Comparison of ENCODE assay signal across 14 cellular contexts in the genomic region with DNA sequence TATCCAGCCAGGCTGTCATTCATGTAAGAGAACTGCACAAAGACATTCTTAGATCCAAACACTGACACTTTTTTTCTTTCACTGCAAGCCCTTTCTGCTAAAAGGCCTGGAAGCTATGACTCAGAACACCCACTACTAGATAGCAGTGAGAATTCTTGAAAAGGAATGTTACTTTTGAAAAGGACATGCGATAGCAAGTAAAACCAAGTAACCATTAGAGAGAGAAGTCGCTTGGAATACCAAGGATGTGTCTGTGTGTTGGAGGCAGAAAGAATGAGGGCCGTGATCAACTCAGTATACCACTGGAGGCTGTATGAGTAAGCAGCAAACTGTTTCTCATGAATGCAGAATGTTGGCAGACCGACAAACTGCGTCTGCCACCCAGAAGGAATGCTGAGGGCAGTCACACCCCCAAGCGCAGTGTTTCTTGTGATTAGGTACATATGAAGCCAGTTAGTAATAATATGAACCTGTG.
DNase-seq lines count a peak whose midpoint lies in the region; ATAC-seq, FAIRE-seq and TF ChIP-seq lines count a peak whose summit lies in the region.
"Had no signal": no experiment of that assay in that cellular context is flagged by ENCODE, and none has a peak within 500 bp of the region (broad histone marks: within the 10 kb centered on the region; RNA-seq: fewer than 3 reads in every experiment).

No MANE protein-coding gene starts in this region.

- H3K4me1 ChIP-seq in heart left ventricle (peaks cover 0 to 9% (median 0%) of the 10 kb centered on the region in 12 donors), mesenchymal stem cell (ENCODE audit: control insufficient read depth, insufficient read depth, low read depth, low read length) (no peaks in the 10 kb centered on the region), mucosa of descending colon (ENCODE audit: low read depth) (no peaks in the 10 kb centered on the region)

- no peak overlapping the region for H3K14ac ChIP-seq in mesenchymal stem cell (ENCODE audit: low read length in 2 of 2)

- no peak overlapping the region for H2BK15ac ChIP-seq in mesenchymal stem cell (ENCODE audit: low read depth, poor library complexity, severe bottlenecking)

- H3K4ac ChIP-seq in mesenchymal stem cell (ENCODE audit: low read depth in 1 of 2, low read length in 2 of 2) = no peak overlapping the region

- H3K36me3 Mint-ChIP-seq in activated naive CD4-positive, alpha-beta T cell treated with anti-CD3 and anti-CD28 coated beads, Interleukin-2, amount 50 U/mL, for 72 hours = no peaks in the 10 kb centered on the region

- H4K8ac ChIP-seq in mesenchymal stem cell (ENCODE audit: low read length) = no peak overlapping the region

- H2BK120ac ChIP-seq in mesenchymal stem cell (ENCODE audit: low read depth, low read length) = no peak overlapping the region

- no peak overlapping the region for H4K91ac ChIP-seq in mesenchymal stem cell (ENCODE audit: low read length)

- FAIRE-seq in urothelium cell line (lab: Jason Lieb, UNC) = peak; percentile 40

- intact Hi-C loops in heart left ventricle (cut with DNase I) (no loop called here), Right ventricle myocardium superior (cut with DNase I) (no loop called here), mucosa of descending colon (cut with DNase I, micrococcal nuclease) (no loop called here)

- no peaks in the 10 kb centered on the region for H3K9me3 ChIP-seq in heart left ventricle
- no peaks in the 10 kb centered on the region for H3K9me3 ChIP-seq in mesenchymal stem cell (ENCODE audit: control insufficient read depth, low read length)
- peaks cover 46% of the 10 kb centered on the region for H3K9me3 ChIP-seq in mucosa of descending colon

- no peak overlapping the region for H3K23ac ChIP-seq in mesenchymal stem cell (ENCODE audit: low read length in 2 of 2)

- H3K4me3 ChIP-seq in heart left ventricle (no peak overlapping the region), choroid plexus epithelial cell (ENCODE audit: low read depth, low read length) (no peak overlapping the region), mesenchymal stem cell (ENCODE audit: insufficient read depth in 1 of 2, low read depth in 1 of 2, low read length in 2 of 2) (peak overlapping the region in 1 of 2 experiments; percentile 61), mucosa of descending colon (no peak overlapping the region)

- H3K27me3 ChIP-seq in heart left ventricle (peaks cover 0 to 8% (median 0%) of the 10 kb centered on the region in 9 donors), mesenchymal stem cell (ENCODE audit: control insufficient read depth in 1 of 2, insufficient read depth in 1 of 2, low read length in 2 of 2) (no peaks in the 10 kb centered on the region)

- H2BK5ac ChIP-seq in mesenchymal stem cell (ENCODE audit: low read depth, low read length, poor library complexity, severe bottlenecking) = no peak overlapping the region

- H3K36me3 ChIP-seq in heart left ventricle = no peaks in the 10 kb centered on the region
- H3K36me3 ChIP-seq in mesenchymal stem cell (ENCODE audit: control insufficient read depth in 1 of 2, insufficient read depth in 2 of 2, low read depth in 1 of 2, low read length in 2 of 2) = no peaks in the 10 kb centered on the region
- no peaks in the 10 kb centered on the region for H3K36me3 ChIP-seq in mucosa of descending colon (ENCODE audit: low read depth)

- no peak overlapping the region for H3K27ac Mint-ChIP-seq in activated naive CD4-positive, alpha-beta T cell treated with anti-CD3 and anti-CD28 coated beads, Interleukin-2, amount 50 U/mL, for 72 hours
- H3K27ac Mint-ChIP-seq: activated T-helper 2 cell treated with anti-CD3 and anti-CD28 coated beads, Interferon-gamma antibody, Interleukin-2, Interleukin-4, amounts not matched to agents 10 μg/mL and 5 μg/mL and 100 μg/mL, durations not matched to agents 14 hours and 24 hours and 36 hours; B cell; effector memory CD8-positive, alpha-beta T cell had no signal

- no peak for TF ChIP-seq CTCF in heart left ventricle (IDR thresholded peaks at IDR 0.05)
- no peak for TF ChIP-seq CTCF in choroid plexus epithelial cell (conservative IDR thresholded peaks at IDR 0.05; ENCODE audit: low read depth, low read length)
- TF ChIP-seq CTCF in mucosa of descending colon (IDR thresholded peaks at IDR 0.05) = no peak

- no peak overlapping the region for H2AK5ac ChIP-seq in mesenchymal stem cell (ENCODE audit: low read length, severe bottlenecking)

- DNase-seq in heart left ventricle (peak in 1 of 5 donors; percentile 43), Right ventricle myocardium superior (no peak), choroid plexus epithelial cell (ENCODE audit: low read depth) (peak; percentile 27), mesenchymal stem cell (no peak), urothelium cell line (ENCODE audit: low spot score) (peak; percentile 43), mucosa of descending colon (no peak)
- DNase-seq in activated naive CD4-positive, alpha-beta T cell treated with anti-CD3 and anti-CD28 coated beads, Interleukin-2, amount 50 U/mL, for 72 hours (ENCODE audit: low spot score in 2 of 2) = no peak
- DNase-seq: effector memory CD8-positive, alpha-beta T cell; midbrain; stimulated activated CD4-positive, alpha-beta T cell treated with anti-CD3 and anti-CD28 coated beads, Interleukin-1b, Interleukin-23, amount 100 ng/mL, for 48 hours had no signal

- 18 to 34% (median 25%) methylated on average over 6 of the region's 6 CpGs for WGBS in heart left ventricle, 4 donors
- WGBS in mesenchymal stem cell = 32% methylated on average over 5 of the region's 6 CpGs

- peaks cover 7 to 10% of the 10 kb centered on the region in 2 donors for H3K9me3 Mint-ChIP-seq in activated naive CD4-positive, alpha-beta T cell treated with anti-CD3 and anti-CD28 coated beads, Interleukin-2, amount 50 U/mL, for 72 hours

- ATAC-seq in heart left ventricle = peak; percentile 11 to 47 (median 40)
- ATAC-seq in Right ventricle myocardium superior (ENCODE audit: poor library complexity) = no peak
- ATAC-seq in activated naive CD4-positive, alpha-beta T cell treated with anti-CD3 and anti-CD28 coated beads, Interleukin-2, amount 50 U/mL, for 72 hours = no peak
- ATAC-seq in mucosa of descending colon = no peak
- ATAC-seq in HG03108 (IDR thresholded peaks at IDR 0.05; ENCODE audit: unreplicated experiment) = no peak
- ATAC-seq: effector memory CD8-positive, alpha-beta T cell had no signal

- H3K9ac ChIP-seq in mesenchymal stem cell (ENCODE audit: low read length) = peak overlapping the region; percentile 84
- H3K9ac ChIP-seq: KMS-11 had no signal

- H2AFZ ChIP-seq in mesenchymal stem cell (ENCODE audit: low read depth, low read length) = no peak overlapping the region

- H3K18ac ChIP-seq in mesenchymal stem cell (ENCODE audit: low read depth in 1 of 2, low read length in 2 of 2) = no peak overlapping the region

- TF ChIP-seq POLR2A in heart left ventricle (IDR thresholded peaks at IDR 0.05) = no peak

- H3K79me1 ChIP-seq in mesenchymal stem cell (replicated peaks; ENCODE audit: low read length, poor library complexity, severe bottlenecking) = no peaks in the 10 kb centered on the region

- H3K4me2 ChIP-seq in mesenchymal stem cell (ENCODE audit: low read length, poor library complexity, severe bottlenecking) = no peak overlapping the region
- H3K4me2 ChIP-seq: KMS-11 had no signal

- H3K27ac ChIP-seq in heart left ventricle = peak overlapping the region in 1 of 12 donors; percentile 24
- no peak overlapping the region for H3K27ac ChIP-seq in mesenchymal stem cell (ENCODE audit: low read length, poor library complexity, severe bottlenecking)
- H3K27ac ChIP-seq: KMS-11 had no signal

- H2BK12ac ChIP-seq in mesenchymal stem cell (ENCODE audit: low read length in 2 of 2) = no peak overlapping the region

Comparison
In these comparisons a context has a peak if more than half of its experiments do, and no peak if none do; other contexts are left out.
1. ATAC-seq: peak in heart left ventricle (4 of 4); none in Right ventricle myocardium superior (single experiment), activated naive CD4-positive, alpha-beta T cell treated with anti-CD3 and anti-CD28 coated beads, Interleukin-2, amount 50 U/mL, for 72 hours (0 of 2), mucosa of descending colon (single experiment) and HG03108 (single experiment).
2. DNase-seq: peak in choroid plexus epithelial cell (single experiment) and urothelium cell line (single experiment); none in Right ventricle myocardium superior (single experiment), mesenchymal stem cell (single experiment), activated naive CD4-positive, alpha-beta T cell treated with anti-CD3 and anti-CD28 coated beads, Interleukin-2, amount 50 U/mL, for 72 hours (0 of 2) and mucosa of descending colon (0 of 3).